ENCODE assay signal across 27 cellular contexts in genomic region chr1:234337233-234337632, GRCh38. TPM values are rescaled to one million over a fixed set of nuclear protein-coding genes. Genes with fewer than 3 reads are reported as not detected.
"Had no signal": no experiment of that assay in that cellular context is flagged by ENCODE, and none has a peak within 500 bp of the region (broad histone marks: within the 10 kb centered on the region; RNA-seq: fewer than 3 reads in every experiment).

No MANE protein-coding gene starts in this region.

- H3K27ac ChIP-seq: ascending aorta, breast epithelium, coronary artery, epithelial cell of prostate, esophagus squamous epithelium, gastroesophageal sphincter, heart right ventricle, hepatocyte, VCaP had no signal

- H3K27me3 ChIP-seq: ascending aorta, breast epithelium, hepatocyte had no signal

- H3K4me3 ChIP-seq: ascending aorta, breast epithelium, coronary artery, esophagus squamous epithelium, gastroesophageal sphincter, heart right ventricle, hepatocyte had no signal

- FAIRE-seq: endometrium, endothelial cell of umbilical vein had no signal

- H3K79me2 ChIP-seq: hepatocyte had no signal

- DNase-seq: activated B cell treated with CpG ODN at 0.5 μM for 24 hours; activated CD4-positive, alpha-beta memory T cell treated with anti-CD3 and anti-CD28 coated beads for 36 hours; activated CD4-positive, alpha-beta T cell treated with anti-CD3 and anti-CD28 coated beads for 36 hours; activated CD4-positive, CD25-positive, alpha-beta regulatory T cell treated with anti-CD3 and anti-CD28 coated beads, Interleukin-2, amount 50 U/mL, for 72 hours; activated CD8-positive, alpha-beta memory T cell treated with anti-CD3 and anti-CD28 coated beads, Interleukin-2, amount 10 ng/mL, durations not matched to agents 7 days and 5 days; activated CD8-positive, alpha-beta memory T cell treated with anti-CD3 and anti-CD28 coated beads, Interleukin-2, amount 50 U/mL, for 4 hours; activated CD8-positive, alpha-beta T cell treated with anti-CD3 and anti-CD28 coated beads, Interleukin-2, amount 10 ng/mL, durations not matched to agents 7 days and 5 days; activated effector memory CD4-positive, alpha-beta T cell treated with anti-CD3 and anti-CD28 coated beads, Interleukin-2, amount 50 U/mL, for 16 hours; activated naive CD4-positive, alpha-beta T cell treated with anti-CD3 and anti-CD28 coated beads for 36 hours; activated naive CD8-positive, alpha-beta T cell treated with anti-CD3 and anti-CD28 coated beads for 36 hours; activated T-cell treated with anti-CD3 and anti-CD28 coated beads, Interleukin-2, amount 50 U/mL, for 1 hour; activated T-cell treated with anti-CD3 and anti-CD28 coated beads, Interleukin-2, amount 50 U/mL, for 48 hours; effector CD4-positive, alpha-beta T cell; effector memory CD8-positive, alpha-beta T cell; esophagus squamous epithelium; foreskin melanocyte; heart right ventricle; T-helper 2 cell had no signal

- H2AFZ ChIP-seq: hepatocyte had no signal

- ATAC-seq: activated CD4-positive, alpha-beta T cell treated with anti-CD3 and anti-CD28 coated beads for 36 hours; activated CD8-positive, alpha-beta memory T cell treated with anti-CD3 and anti-CD28 coated beads, Interleukin-2, amount 10 ng/mL, durations not matched to agents 7 days and 5 days; activated CD8-positive, alpha-beta T cell treated with anti-CD3 and anti-CD28 coated beads, Interleukin-2, amount 10 ng/mL, durations not matched to agents 7 days and 5 days; effector memory CD8-positive, alpha-beta T cell; gastroesophageal sphincter; heart right ventricle had no signal

- H3K36me3 ChIP-seq: ascending aorta, breast epithelium, esophagus squamous epithelium, gastroesophageal sphincter, heart right ventricle had no signal

- H3K4me2 ChIP-seq: hepatocyte had no signal

- H3K4me1 ChIP-seq: ascending aorta, breast epithelium, esophagus squamous epithelium, gastroesophageal sphincter, heart right ventricle had no signal

RNA-seq across cellular contexts. Expression of gene COA6, which starts 36.0 kb away (rescaled TPM):
- total RNA-seq: ascending aorta had no signal
